In genomic region chr5:4513381-4513780, GRCh38 we compare ENCODE assay signal across 15 cellular contexts.
DNase-seq lines count a peak whose midpoint lies in the region; ATAC-seq, FAIRE-seq and TF ChIP-seq lines count a peak whose summit lies in the region.
"Had no signal": no experiment of that assay in that cellular context is flagged by ENCODE, and none has a peak within 500 bp of the region (broad histone marks: within the 10 kb centered on the region; RNA-seq: fewer than 3 reads in every experiment).

No MANE protein-coding gene starts in this region.

- peaks cover 56% of the 10 kb centered on the region for H3K4me1 ChIP-seq in mammary epithelial cell (ENCODE audit: insufficient read depth, low read length)
- H3K4me1 ChIP-seq in esophagus muscularis mucosa = no peaks in the 10 kb centered on the region
- H3K4me1 ChIP-seq: A549, BE2C had no signal

- H3K4me2 ChIP-seq in mammary epithelial cell (ENCODE audit: insufficient read depth, low read depth, low read length) = peak overlapping the region; percentile 76
- H3K4me2 ChIP-seq: A549 had no signal

- H3K9me3 ChIP-seq in mammary epithelial cell (replicated peaks; ENCODE audit: insufficient read depth, low read length) (no peaks in the 10 kb centered on the region), esophagus muscularis mucosa (no peaks in the 10 kb centered on the region), WERI-Rb-1 (ENCODE audit: severe bottlenecking) (no peaks in the 10 kb centered on the region)
- no peaks in the 10 kb centered on the region for H3K9me3 ChIP-seq in CD4-positive, alpha-beta T cell (ENCODE audit: control insufficient read depth, low read length)
- H3K9me3 ChIP-seq: A549, BE2C had no signal

- TF ChIP-seq EP300 in esophagus muscularis mucosa (IDR thresholded peaks at IDR 0.05) = no peak

- POLR2A ChIA-PET in CD4-positive, alpha-beta T cell (lab: Charles Lee) = no interaction called here

- H3K4me3 ChIP-seq in mammary epithelial cell (replicated peaks in 1 of 3; ENCODE audit: insufficient read depth in 1 of 3, low read depth in 2 of 3, low read length in 3 of 3) (no peak overlapping the region), esophagus muscularis mucosa (no peak overlapping the region), WERI-Rb-1 (ENCODE audit: low read depth, low read length) (no peak overlapping the region)
- H3K4me3 ChIP-seq: A549 had no signal

- WGBS in mammary epithelial cell (ENCODE audit: low coverage, missing lambda C conversion rate) = 4% methylated on average over 4 of the region's 4 CpGs
- WGBS in esophagus muscularis mucosa = 64% methylated on average over 4 of the region's 4 CpGs

- H3K4me1 Mint-ChIP-seq in CD4-positive, alpha-beta T cell (ENCODE audit: low read depth) = no peaks in the 10 kb centered on the region

- no peak for TF ChIP-seq POLR2A in esophagus muscularis mucosa (IDR thresholded peaks at IDR 0.05; ENCODE audit: low read depth)

- no peak overlapping the region for H3K4me3 Mint-ChIP-seq in CD4-positive, alpha-beta T cell
- H3K4me3 Mint-ChIP-seq: CD8-positive, alpha-beta T cell had no signal

- in situ Hi-C loops in mammary epithelial cell (cut with MboI; ENCODE audit: low sequenced_read_pairs in 2 of 2) = loop anchor here in 1 of 2 donors (5.0 to 25.0 kb wide), 2 partner anchors 226 to 906 kb away; no protein-coding TSS in a partner anchor

- no peak overlapping the region for H3K27ac Mint-ChIP-seq in CD4-positive, alpha-beta T cell
- H3K27ac Mint-ChIP-seq: CD8-positive, alpha-beta T cell had no signal

- no peaks in the 10 kb centered on the region for H3K79me2 ChIP-seq in mammary epithelial cell (ENCODE audit: insufficient read depth, low read length)

- intact Hi-C loops in mammary epithelial cell (cut with micrococcal nuclease) = loop anchor here (2.0 to 5.0 kb wide), 6 partner anchors 49 to 1766 kb away; no protein-coding TSS in a partner anchor
- intact Hi-C loops in esophagus muscularis mucosa (cut with DNase I) = no loop called here
- intact Hi-C loops in CD4-positive, alpha-beta T cell (cut with DNase I, micrococcal nuclease) = no loop called here

- H3K27me3 ChIP-seq in mammary epithelial cell (ENCODE audit: insufficient read depth, low read length) (no peaks in the 10 kb centered on the region), esophagus muscularis mucosa (peaks cover 0 to 36% (median 0%) of the 10 kb centered on the region in 4 donors), WERI-Rb-1 (ENCODE audit: insufficient read depth, low read depth, severe bottlenecking) (peaks cover 77% of the 10 kb centered on the region)
- no peaks in the 10 kb centered on the region for H3K27me3 ChIP-seq in CD4-positive, alpha-beta T cell (ENCODE audit: control insufficient read depth, insufficient read depth, low read length)
- H3K27me3 ChIP-seq: BE2C had no signal

- CTCF ChIA-PET in mammary epithelial cell (lab: Charles Lee; ENCODE audit: low non-redundant PET) = interaction anchor here (0.5 to 0.7 kb wide), 2 partner anchors 571 to 1709 kb away, joined by 4 to 6 read pairs; no protein-coding TSS in a partner anchor
- CTCF ChIA-PET in CD4-positive, alpha-beta T cell (lab: Charles Lee) = no interaction called here

- dilution Hi-C loops in mammary epithelial cell (cut with HindIII; ENCODE audit: low sequenced_read_pairs) = no loop called here

- no peaks in the 10 kb centered on the region for H3K36me3 Mint-ChIP-seq in CD4-positive, alpha-beta T cell (ENCODE audit: low read depth)
- H3K36me3 Mint-ChIP-seq: CD8-positive, alpha-beta T cell had no signal

- TF ChIP-seq CTCF in mammary epithelial cell (conservative IDR thresholded peaks at IDR 0.05 in 1 of 2, IDR thresholded peaks at IDR 0.05 in 1 of 2; ENCODE audit: extremely low read depth in 1 of 2, insufficient read depth in 1 of 2, low read depth in 1 of 2, low read length in 2 of 2) = no peak
- TF ChIP-seq CTCF in esophagus muscularis mucosa (IDR thresholded peaks at IDR 0.05) = no peak
- no peak for TF ChIP-seq CTCF in CD4-positive, alpha-beta T cell (IDR thresholded peaks at IDR 0.05)
- no peak for TF ChIP-seq CTCF in D721Med (IDR thresholded peaks at IDR 0.05; ENCODE audit: insufficient read depth, missing control alignments)
- TF ChIP-seq CTCF in WERI-Rb-1 (IDR thresholded peaks at IDR 0.05; ENCODE audit: low read depth, low read length) = no peak

- H3K27me3 Mint-ChIP-seq in CD4-positive, alpha-beta T cell = no peaks in the 10 kb centered on the region

- H3K9me3 Mint-ChIP-seq in CD4-positive, alpha-beta T cell = peaks cover 2% of the 10 kb centered on the region

- peak overlapping the region; percentile 81 for H2AFZ ChIP-seq in mammary epithelial cell (ENCODE audit: low read depth, low read length)

- H3K27ac ChIP-seq in mammary epithelial cell (ENCODE audit: insufficient read depth, low read depth, low read length) (peak overlapping the region; percentile 34), esophagus muscularis mucosa (replicated peaks in 1 of 4) (no peak overlapping the region), WERI-Rb-1 (no peak overlapping the region)
- H3K27ac ChIP-seq in CD4-positive, alpha-beta T cell (ENCODE audit: low read depth, low read length) = no peak overlapping the region
- H3K27ac ChIP-seq: A549, C4-2B, HL-60 had no signal

- no peak for ATAC-seq in CD4-positive, alpha-beta T cell (ENCODE audit: poor library complexity)
- ATAC-seq: A549; CD8-positive, alpha-beta T cell; HCT116 had no signal

- FAIRE-seq in D721Med (lab: Jason Lieb, UNC) = no peak
- FAIRE-seq: A549 had no signal

- BruUV-seq in mammary epithelial cell (replicated peaks; lab: Mats Ljungman, UMichigan) = no TSS peak

- no peak overlapping the region for H3K9ac ChIP-seq in mammary epithelial cell (ENCODE audit: insufficient read depth, low read length)

- DNase-seq in Daoy (ENCODE audit: low read depth) (peak; percentile 25), OCI-M1 (lab: John Stamatoyannopoulos, UW) (peak; percentile 31), mammary epithelial cell (peak; percentile 63), esophagus muscularis mucosa (ENCODE audit: extremely low spot score) (peak; percentile 60), D721Med (ENCODE audit: insufficient read length, low spot score) (no peak), WERI-Rb-1 (no peak), nucleus accumbens (lab: John Stamatoyannopoulos, UW) (no peak)
- no peak for DNase-seq in CD4-positive, alpha-beta T cell
- DNase-seq: BE2C; CD8-positive, alpha-beta T cell; COR-L47 had no signal

- no peaks in the 10 kb centered on the region for H4K20me1 ChIP-seq in mammary epithelial cell (ENCODE audit: insufficient read depth, low read length)

- H3K36me3 ChIP-seq in mammary epithelial cell (ENCODE audit: insufficient read depth, low read length) (no peaks in the 10 kb centered on the region), esophagus muscularis mucosa (no peaks in the 10 kb centered on the region), WERI-Rb-1 (no peaks in the 10 kb centered on the region)
- H3K36me3 ChIP-seq: BE2C had no signal

Comparison
In these comparisons a context has a peak if more than half of its experiments do, and no peak if none do; other contexts are left out.
1. DNase-seq: peak in Daoy (single experiment), OCI-M1 (single experiment), mammary epithelial cell (single experiment) and esophagus muscularis mucosa (single experiment); none in CD4-positive, alpha-beta T cell (0 of 10), D721Med (single experiment), WERI-Rb-1 (single experiment) and nucleus accumbens (0 of 56).